In the genomic region with DNA sequence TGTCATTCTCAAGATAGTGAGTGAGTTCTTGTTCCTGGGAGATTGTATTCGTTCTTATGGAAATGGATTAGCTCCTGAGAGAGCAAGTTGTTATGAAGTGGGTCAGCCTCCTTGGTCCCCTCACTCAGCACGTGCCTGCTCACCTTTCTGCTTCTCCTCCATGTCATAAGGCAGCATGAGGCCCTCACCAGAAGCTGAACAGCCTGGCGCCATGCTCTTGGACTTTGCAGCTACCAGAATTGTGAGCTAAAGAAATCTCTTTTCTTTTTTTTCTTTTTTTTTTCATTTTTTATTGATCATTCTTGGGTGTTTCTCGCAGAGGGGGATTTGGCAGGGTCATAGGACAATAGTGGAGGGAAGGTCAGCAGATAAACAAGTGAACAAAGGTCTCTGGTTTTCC, we compare ENCODE assay signal across 8 cellular contexts. TPM values are rescaled to one million over a fixed set of nuclear protein-coding genes. Genes with fewer than 3 reads are reported as not detected.
"Had no signal": no experiment of that assay in that cellular context is flagged by ENCODE, and none has a peak within 500 bp of the region (broad histone marks: within the 10 kb centered on the region; RNA-seq: fewer than 3 reads in every experiment).

No MANE protein-coding gene starts in this region.

- H3K4me2 ChIP-seq: GM23338 had no signal

- H2AFZ ChIP-seq: GM23338 had no signal

- ATAC-seq: GM23338 had no signal

- FAIRE-seq: H1, H54, HTR-8/SVneo had no signal

- DNase-seq: H9, HCEC 1CT had no signal

- H3K4me3 ChIP-seq: GM23338 had no signal

RNA-seq across cellular contexts. Expression of gene ADIPOQ, which starts 31.9 kb away (rescaled TPM):
- total RNA-seq: GM23338, H1, H9, HT-29 had no signal
- polyA plus RNA-seq: GM23338, H1, IgD-negative memory B cell had no signal
